ENCODE assay signal across 25 cellular contexts in genomic region chr1:115130786-115131185, GRCh38.
"Had no signal": no experiment of that assay in that cellular context is flagged by ENCODE, and none has a peak within 500 bp of the region (broad histone marks: within the 10 kb centered on the region; RNA-seq: fewer than 3 reads in every experiment).

No MANE protein-coding gene starts in this region.

- H3K4me1 Mint-ChIP-seq: naive thymus-derived CD8-positive, alpha-beta T cell; stimulated activated effector memory CD8-positive, alpha-beta T cell treated with anti-CD3 and anti-CD28 coated beads, Interleukin-12 subunit alpha, Interleukin-12 subunit beta, amount 100 ng/mL, for 72 hours had no signal

- DNase-seq: central memory CD4-positive, alpha-beta T cell; dorsolateral prefrontal cortex; effector CD4-positive, alpha-beta T cell; erythroblast; esophagus squamous epithelium; foreskin melanocyte; kidney; left colon; left ventricle myocardium inferior; lower lobe of right lung; naive thymus-derived CD8-positive, alpha-beta T cell; nephron progenitor cell; nucleus accumbens; ovary; posterior cingulate gyrus; psoas muscle; right cardiac atrium; sigmoid colon; stimulated activated CD4-positive, alpha-beta T cell treated with anti-CD3 and anti-CD28 coated beads, Interleukin-2, amount 100 ng/mL, for 24 hours; stimulated activated CD4-positive, alpha-beta T cell treated with anti-CD3 and anti-CD28 coated beads, Interleukin-4, amount 100 ng/mL, for 24 hours; stimulated activated naive CD4-positive, alpha-beta T cell treated with Interleukin-2 at 50 U/mL for 16 hours; stomach; upper lobe of left lung had no signal

- H3K36me3 ChIP-seq: esophagus squamous epithelium, left ventricle myocardium inferior, lower lobe of right lung, ovary, sigmoid colon, stomach, tibial nerve, upper lobe of left lung had no signal

- H3K9me3 Mint-ChIP-seq: naive thymus-derived CD8-positive, alpha-beta T cell; stimulated activated effector memory CD8-positive, alpha-beta T cell treated with anti-CD3 and anti-CD28 coated beads, Interleukin-12 subunit alpha, Interleukin-12 subunit beta, amount 100 ng/mL, for 72 hours had no signal

- ATAC-seq: left colon; lower lobe of right lung; naive thymus-derived CD8-positive, alpha-beta T cell; psoas muscle; right cardiac atrium; stimulated activated effector memory CD8-positive, alpha-beta T cell treated with anti-CD3 and anti-CD28 coated beads, Interleukin-12 subunit alpha, Interleukin-12 subunit beta, amount 100 ng/mL, for 72 hours had no signal

- H3K27ac Mint-ChIP-seq: naive thymus-derived CD8-positive, alpha-beta T cell; nephron progenitor cell; stimulated activated effector memory CD8-positive, alpha-beta T cell treated with anti-CD3 and anti-CD28 coated beads, Interleukin-12 subunit alpha, Interleukin-12 subunit beta, amount 100 ng/mL, for 72 hours had no signal

- H3K4me1 ChIP-seq: lower lobe of right lung, tibial nerve had no signal

- H3K4me3 Mint-ChIP-seq: naive thymus-derived CD8-positive, alpha-beta T cell; nephron progenitor cell; stimulated activated effector memory CD8-positive, alpha-beta T cell treated with anti-CD3 and anti-CD28 coated beads, Interleukin-12 subunit alpha, Interleukin-12 subunit beta, amount 100 ng/mL, for 72 hours had no signal

- H3K27ac ChIP-seq: dorsolateral prefrontal cortex, esophagus squamous epithelium, left ventricle myocardium inferior, lower lobe of right lung, ovary, psoas muscle, sigmoid colon, stomach, tibial nerve, upper lobe of left lung had no signal

- H3K36me3 Mint-ChIP-seq: naive thymus-derived CD8-positive, alpha-beta T cell; stimulated activated effector memory CD8-positive, alpha-beta T cell treated with anti-CD3 and anti-CD28 coated beads, Interleukin-12 subunit alpha, Interleukin-12 subunit beta, amount 100 ng/mL, for 72 hours had no signal

- H3K4me3 ChIP-seq: dorsolateral prefrontal cortex, esophagus squamous epithelium, left ventricle myocardium inferior, lower lobe of right lung, ovary, psoas muscle, sigmoid colon, stomach, tibial nerve, upper lobe of left lung had no signal

- H3K9me3 ChIP-seq: esophagus squamous epithelium, left ventricle myocardium inferior, lower lobe of right lung, ovary, psoas muscle, sigmoid colon, stomach, tibial nerve, upper lobe of left lung had no signal

- H3K27me3 ChIP-seq: esophagus squamous epithelium, ovary, sigmoid colon, stomach, tibial nerve, upper lobe of left lung had no signal

- FAIRE-seq: kidney had no signal
